ENCODE assay signal across 11 cellular contexts in the genomic region with DNA sequence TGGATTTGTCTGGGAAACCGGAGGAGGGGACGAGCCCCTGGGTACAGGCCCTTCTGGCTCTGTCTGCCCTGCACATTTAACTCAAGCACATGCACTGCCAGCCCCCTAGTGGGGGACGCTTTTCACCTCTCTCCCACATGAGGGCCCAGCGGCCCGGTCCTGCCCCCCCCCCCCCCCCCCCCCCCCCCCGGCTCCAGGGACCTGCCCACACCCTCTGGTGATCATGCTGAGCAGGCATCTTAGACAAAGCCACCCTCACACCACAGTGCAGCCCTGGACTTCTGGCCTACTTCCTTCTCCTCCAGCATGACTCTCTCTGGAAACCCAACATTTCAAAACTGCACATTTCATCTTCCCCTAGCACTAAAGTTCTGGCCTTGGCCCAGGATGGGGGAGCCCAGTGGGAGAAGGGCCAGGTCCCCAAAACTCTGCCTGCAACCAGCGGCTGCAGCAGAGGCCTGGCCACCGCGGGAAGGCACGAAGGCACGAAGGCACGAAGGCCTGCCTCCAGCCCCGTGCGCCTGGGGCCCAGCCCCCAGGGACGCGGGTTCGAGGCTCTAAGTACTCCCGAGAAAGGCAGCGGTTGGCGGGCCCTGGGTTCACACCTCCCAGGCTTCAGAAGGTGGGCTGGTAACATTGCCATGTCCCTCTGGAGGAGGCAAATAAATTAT. TPM values are rescaled to one million over a fixed set of nuclear protein-coding genes. Genes with fewer than 3 reads are reported as not detected.
DNase-seq lines count a peak whose midpoint lies in the region; ATAC-seq and TF ChIP-seq lines count a peak whose summit lies in the region.
"Had no signal": no experiment of that assay in that cellular context is flagged by ENCODE, and none has a peak within 500 bp of the region (broad histone marks: within the 10 kb centered on the region; RNA-seq: fewer than 3 reads in every experiment).

No MANE protein-coding gene starts in this region.

- no peak for ATAC-seq in GM19395 (IDR thresholded peaks at IDR 0.05; ENCODE audit: unreplicated experiment)
- ATAC-seq: right cardiac atrium; stimulated activated effector memory CD8-positive, alpha-beta T cell treated with anti-CD3 and anti-CD28 coated beads, Interleukin-12 subunit alpha, Interleukin-12 subunit beta, amount 100 ng/mL, for 72 hours had no signal

- peak; percentile 59 for DNase-seq in AG08396 (ENCODE audit: low spot score)
- DNase-seq in HEK293T (ENCODE audit: extremely low spot score), result peak; percentile 23
- peak; percentile 75 for DNase-seq in chondrocyte (ENCODE audit: low spot score)
- DNase-seq in mesenteric fat pad (ENCODE audit: low spot score), result peak; percentile 82
- no peak for DNase-seq in AG08395 (ENCODE audit: low spot score)
- DNase-seq in stimulated activated naive CD4-positive, alpha-beta T cell treated with Interleukin-2 at 50 U/mL for 16 hours (lab: John Stamatoyannopoulos, UW), result no peak
- no peak for DNase-seq in activated naive CD4-positive, alpha-beta T cell treated with anti-CD3 and anti-CD28 coated beads, Interleukin-2, amount 10 ng/mL, durations not matched to agents 7 days and 5 days

- no peak overlapping the region for H3K27ac Mint-ChIP-seq in chondrocyte (ENCODE audit: unreplicated experiment)
- H3K27ac Mint-ChIP-seq in activated naive CD4-positive, alpha-beta T cell treated with anti-CD3 and anti-CD28 coated beads, Interleukin-2, amount 10 ng/mL, durations not matched to agents 7 days and 5 days, result no peak overlapping the region
- H3K27ac Mint-ChIP-seq: stimulated activated effector memory CD8-positive, alpha-beta T cell treated with anti-CD3 and anti-CD28 coated beads, Interleukin-12 subunit alpha, Interleukin-12 subunit beta, amount 100 ng/mL, for 72 hours had no signal

- H3K4me3 Mint-ChIP-seq in chondrocyte (ENCODE audit: unreplicated experiment), result no peak overlapping the region
- H3K4me3 Mint-ChIP-seq in activated naive CD4-positive, alpha-beta T cell treated with anti-CD3 and anti-CD28 coated beads, Interleukin-2, amount 10 ng/mL, durations not matched to agents 7 days and 5 days, result no peak overlapping the region
- H3K4me3 Mint-ChIP-seq: stimulated activated effector memory CD8-positive, alpha-beta T cell treated with anti-CD3 and anti-CD28 coated beads, Interleukin-12 subunit alpha, Interleukin-12 subunit beta, amount 100 ng/mL, for 72 hours had no signal

- H3K9me3 Mint-ChIP-seq in chondrocyte (ENCODE audit: low read depth), result no peaks in the 10 kb centered on the region
- H3K9me3 Mint-ChIP-seq in activated naive CD4-positive, alpha-beta T cell treated with anti-CD3 and anti-CD28 coated beads, Interleukin-2, amount 10 ng/mL, durations not matched to agents 7 days and 5 days, result no peaks in the 10 kb centered on the region
- H3K9me3 Mint-ChIP-seq: stimulated activated effector memory CD8-positive, alpha-beta T cell treated with anti-CD3 and anti-CD28 coated beads, Interleukin-12 subunit alpha, Interleukin-12 subunit beta, amount 100 ng/mL, for 72 hours had no signal

- peaks cover 15% of the 10 kb centered on the region for H3K27me3 Mint-ChIP-seq in chondrocyte (ENCODE audit: low read depth)
- H3K27me3 Mint-ChIP-seq in activated naive CD4-positive, alpha-beta T cell treated with anti-CD3 and anti-CD28 coated beads, Interleukin-2, amount 10 ng/mL, durations not matched to agents 7 days and 5 days, result peaks cover 6% of the 10 kb centered on the region

- CTCF ChIA-PET in HEK293T (lab: Yijun Ruan, JAX), result no interaction called here
- CTCF ChIA-PET in activated naive CD4-positive, alpha-beta T cell treated with anti-CD3 and anti-CD28 coated beads, Interleukin-2, amount 10 ng/mL, durations not matched to agents 7 days and 5 days (lab: Charles Lee), result no interaction called here

- TF ChIP-seq CTCF in chondrocyte (IDR thresholded peaks at IDR 0.05), result peak; percentile 18

- H3K4me1 Mint-ChIP-seq in chondrocyte (ENCODE audit: low read depth), result no peaks in the 10 kb centered on the region
- H3K4me1 Mint-ChIP-seq in activated naive CD4-positive, alpha-beta T cell treated with anti-CD3 and anti-CD28 coated beads, Interleukin-2, amount 10 ng/mL, durations not matched to agents 7 days and 5 days, result no peaks in the 10 kb centered on the region
- H3K4me1 Mint-ChIP-seq: stimulated activated effector memory CD8-positive, alpha-beta T cell treated with anti-CD3 and anti-CD28 coated beads, Interleukin-12 subunit alpha, Interleukin-12 subunit beta, amount 100 ng/mL, for 72 hours had no signal

- POLR2A ChIA-PET in HEK293T (lab: Yijun Ruan, JAX), result no interaction called here

- no peaks in the 10 kb centered on the region for H3K36me3 Mint-ChIP-seq in chondrocyte (ENCODE audit: low read depth)
- H3K36me3 Mint-ChIP-seq in activated naive CD4-positive, alpha-beta T cell treated with anti-CD3 and anti-CD28 coated beads, Interleukin-2, amount 10 ng/mL, durations not matched to agents 7 days and 5 days, result no peaks in the 10 kb centered on the region
- H3K36me3 Mint-ChIP-seq: stimulated activated effector memory CD8-positive, alpha-beta T cell treated with anti-CD3 and anti-CD28 coated beads, Interleukin-12 subunit alpha, Interleukin-12 subunit beta, amount 100 ng/mL, for 72 hours had no signal

TF ChIP-seq in HEK293T, 16 proteins besides CTCF, POLR2A, EP300 and RAD21:
- TF ChIP-seq FOXM1 (IDR thresholded peaks at IDR 0.05; ENCODE audit: borderline replicate concordance), result no peak
- TF ChIP-seq NFRKB (IDR thresholded peaks at IDR 0.05), result no peak
- TF ChIP-seq, protein P1, sequence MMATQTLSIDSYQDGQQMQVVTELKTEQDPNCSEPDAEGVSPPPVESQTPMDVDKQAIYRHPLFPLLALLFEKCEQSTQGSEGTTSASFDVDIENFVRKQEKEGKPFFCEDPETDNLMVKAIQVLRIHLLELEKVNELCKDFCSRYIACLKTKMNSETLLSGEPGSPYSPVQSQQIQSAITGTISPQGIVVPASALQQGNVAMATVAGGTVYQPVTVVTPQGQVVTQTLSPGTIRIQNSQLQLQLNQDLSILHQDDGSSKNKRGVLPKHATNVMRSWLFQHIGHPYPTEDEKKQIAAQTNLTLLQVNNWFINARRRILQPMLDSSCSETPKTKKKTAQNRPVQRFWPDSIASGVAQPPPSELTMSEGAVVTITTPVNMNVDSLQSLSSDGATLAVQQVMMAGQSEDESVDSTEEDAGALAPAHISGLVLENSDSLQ (IDR thresholded peaks at IDR 0.05), result no peak
- no peak for TF ChIP-seq HDGF (IDR thresholded peaks at IDR 0.05; ENCODE audit: borderline replicate concordance)
- no peak for TF ChIP-seq ZNF384 (IDR thresholded peaks at IDR 0.05)
TF ChIP-seq in HEK293T: peak in this region for 0.

RNA-seq across cellular contexts. Expression of a gene that starts 14.1 kb away (rescaled TPM):
- total RNA-seq in chondrocyte (0.41 to 1.8 TPM (median 1.3 TPM) in 3 replicates), mesenteric fat pad (53.8 TPM)

RNA-seq across cellular contexts. Expression of a gene that starts 51.6 kb away (rescaled TPM):
- total RNA-seq in chondrocyte (not detected in 3 replicates), mesenteric fat pad (not detected)
- total RNA-seq: MCF 10A, right cardiac atrium had no signal

Comparison
In these comparisons a context has a peak if more than half of its experiments do, and no peak if none do; other contexts are left out.
1. DNase-seq: peak in AG08396 (single experiment), HEK293T (single experiment), chondrocyte (single experiment) and mesenteric fat pad (single experiment); none in AG08395 (single experiment), stimulated activated naive CD4-positive, alpha-beta T cell treated with Interleukin-2 at 50 U/mL for 16 hours (single experiment) and activated naive CD4-positive, alpha-beta T cell treated with anti-CD3 and anti-CD28 coated beads, Interleukin-2, amount 10 ng/mL, durations not matched to agents 7 days and 5 days (single experiment).
2. RNA of a gene that starts 14.1 kb away (total RNA-seq): 53.8 TPM in mesenteric fat pad (single experiment); 0.41 to 1.8 TPM in chondrocyte; every median in the first group is over 10 times any median in the second.